ENCODE assay signal across 8 cellular contexts in genomic region chr20:49983123-49983847, GRCh38. TPM values are rescaled to one million over a fixed set of nuclear protein-coding genes. Genes with fewer than 3 reads are reported as not detected.
A peak's percentile ranks its signal among the peaks of the same experiment; 100 is the strongest.
DNase-seq lines count a peak whose midpoint lies in the region; ATAC-seq and TF ChIP-seq lines count a peak whose summit lies in the region.

No MANE protein-coding gene starts in this region.

- peaks cover 38% of the 10 kb centered on the region for H3K4me1 ChIP-seq in ACC112 (ENCODE audit: control insufficient read depth, insufficient read depth, low read length, unreplicated experiment)
- peaks cover 15% of the 10 kb centered on the region for H3K4me1 ChIP-seq in mammary epithelial cell (ENCODE audit: insufficient read depth, low read length)
- peaks cover 24% of the 10 kb centered on the region for H3K4me1 ChIP-seq in mucosa of stomach (ENCODE audit: control insufficient read depth, insufficient read depth, low read length)

- peak overlapping the region; percentile 5; the same call in 1 of the 2 replicates for H3K27ac ChIP-seq in ACC112 (ENCODE audit: low read depth, low read length)
- H3K27ac ChIP-seq in mammary epithelial cell (ENCODE audit: insufficient read depth, low read depth, low read length): no peak overlapping the region

- ATAC-seq in HG03175 (IDR thresholded peaks at IDR 0.05; ENCODE audit: unreplicated experiment): peak; percentile 10

- H3K9me3 ChIP-seq in mammary epithelial cell (replicated peaks; ENCODE audit: insufficient read depth, low read length) (no peaks in the 10 kb centered on the region), mucosa of stomach (ENCODE audit: control insufficient read depth, low read length) (no peaks in the 10 kb centered on the region)

- no peaks in the 10 kb centered on the region; the same call in 1 of the 2 replicates for H3K36me3 ChIP-seq in ACC112 (ENCODE audit: insufficient read depth, low read length)
- H3K36me3 ChIP-seq in mammary epithelial cell (ENCODE audit: insufficient read depth, low read length): no peaks in the 10 kb centered on the region
- no peaks in the 10 kb centered on the region for H3K36me3 ChIP-seq in mucosa of stomach (ENCODE audit: control insufficient read depth, insufficient read depth, low read length)

- DNase-seq in mammary epithelial cell (no peak), A172 (ENCODE audit: low spot score) (no peak), NOMO-1 treated with DMSO at 0.1 percent for 48 hours (lab: John Stamatoyannopoulos, UW; ENCODE audit: unreplicated experiment) (no peak)
- DNase-seq in stimulated activated naive CD4-positive, alpha-beta T cell treated with Interleukin-2 at 50 U/mL for 16 hours (lab: John Stamatoyannopoulos, UW): no peak
- no peak for DNase-seq in activated CD4-positive, CD25-positive, alpha-beta regulatory T cell (lab: John Stamatoyannopoulos, UW)

- H4K20me1 ChIP-seq in mammary epithelial cell (ENCODE audit: insufficient read depth, low read length): no peaks in the 10 kb centered on the region

- intact Hi-C loops in mammary epithelial cell (cut with micrococcal nuclease): loop anchor here (10.0 kb wide), 1 partner anchor 482 kb away; no protein-coding TSS in a partner anchor

- in situ Hi-C loops in mammary epithelial cell (cut with MboI; ENCODE audit: low sequenced_read_pairs in 2 of 2): loop anchor here in 1 of 2 donors (5.0 kb wide), 1 partner anchor 89 kb away; no protein-coding TSS in a partner anchor

- H3K4me3 ChIP-seq in ACC112 (ENCODE audit: low read depth, low read length) (peak overlapping the region; percentile 99), mammary epithelial cell (replicated peaks in 1 of 3; ENCODE audit: insufficient read depth in 1 of 3, low read depth in 2 of 3, low read length in 3 of 3) (peak overlapping the region in 1 of 3 experiments; percentile 4), mucosa of stomach (ENCODE audit: low read length) (peak overlapping the region; percentile 50)

- H3K4me2 ChIP-seq in mammary epithelial cell (ENCODE audit: insufficient read depth, low read depth, low read length): peak overlapping the region; percentile 48

- dilution Hi-C loops in mammary epithelial cell (cut with HindIII; ENCODE audit: low sequenced_read_pairs): loop anchor here (10.0 kb wide), 1 partner anchor 92 kb away; no protein-coding TSS in a partner anchor

- H2AFZ ChIP-seq in ACC112 (ENCODE audit: low read length, unreplicated experiment): no peak overlapping the region
- H2AFZ ChIP-seq in mammary epithelial cell (ENCODE audit: low read depth, low read length): peak overlapping the region; percentile 46

- WGBS in mammary epithelial cell (ENCODE audit: low coverage, missing lambda C conversion rate): 78% methylated on average over 3 of the region's 24 CpGs

- H3K79me2 ChIP-seq in ACC112 (ENCODE audit: control insufficient read depth, insufficient read depth, low read length, unreplicated experiment) (peaks cover 44% of the 10 kb centered on the region), mammary epithelial cell (ENCODE audit: insufficient read depth, low read length) (no peaks in the 10 kb centered on the region)

- BruUV-seq in mammary epithelial cell (replicated peaks; lab: Mats Ljungman, UMichigan): no TSS peak

- H3K9ac ChIP-seq in mammary epithelial cell (ENCODE audit: insufficient read depth, low read length) (no peak overlapping the region), mucosa of stomach (ENCODE audit: low read length) (peak overlapping the region; percentile 74)

- CTCF ChIA-PET in mammary epithelial cell (lab: Charles Lee; ENCODE audit: low non-redundant PET): no interaction called here

- no peak for TF ChIP-seq CTCF in mammary epithelial cell (conservative IDR thresholded peaks at IDR 0.05 in 1 of 2, IDR thresholded peaks at IDR 0.05 in 1 of 2; ENCODE audit: extremely low read depth in 1 of 2, insufficient read depth in 1 of 2, low read depth in 1 of 2, low read length in 2 of 2)

- no peaks in the 10 kb centered on the region for H3K27me3 ChIP-seq in ACC112 (ENCODE audit: insufficient read depth, low read length)
- peaks cover 2% of the 10 kb centered on the region for H3K27me3 ChIP-seq in mammary epithelial cell (ENCODE audit: insufficient read depth, low read length)
- peaks cover 11% of the 10 kb centered on the region for H3K27me3 ChIP-seq in mucosa of stomach (ENCODE audit: control insufficient read depth, insufficient read depth, low read length)

RNA-seq across cellular contexts. Expression of gene SNAI1, which starts 0.5 kb away (rescaled TPM):
- not detected for total RNA-seq in mammary epithelial cell
- polyA plus RNA-seq in mammary epithelial cell: 0.02 TPM
- not detected for polyA minus RNA-seq in mammary epithelial cell
- 0.62 and 2.6 TPM in 2 replicates for total RNA-seq in A172 (2014; rRNA removed; shearing (Covaris generic))

RNA-seq across cellular contexts. Expression of gene RNF114, which starts 47.1 kb away (rescaled TPM):
- total RNA-seq in mammary epithelial cell: 100 to 1,000 TPM in 1 of 2 donors, 10 to 100 TPM in 1; 57.3 to 136 TPM
- 75.0 TPM for polyA plus RNA-seq in mammary epithelial cell
- 115 TPM for polyA minus RNA-seq in mammary epithelial cell
- total RNA-seq in A172 (2014; rRNA removed; shearing (Covaris generic)): 133 and 179 TPM in 2 replicates
